ENCODE assay signal across 28 cellular contexts in genomic region chr1:51686450-51686849, GRCh38.
DNase-seq lines count a peak whose midpoint lies in the region; ATAC-seq and TF ChIP-seq lines count a peak whose summit lies in the region.
"Had no signal": no experiment of that assay in that cellular context is flagged by ENCODE, and none has a peak within 500 bp of the region (broad histone marks: within the 10 kb centered on the region; RNA-seq: fewer than 3 reads in every experiment).

No MANE protein-coding gene starts in this region.

- intact Hi-C loops in esophagus squamous epithelium (cut with DNase I), result no loop called here

- H3K4ac ChIP-seq in trophoblast cell (ENCODE audit: low read depth, low read length), result peak overlapping the region; percentile 24

- peak overlapping the region; percentile 46 for H2BK12ac ChIP-seq in trophoblast cell (ENCODE audit: low read length)

- no peak overlapping the region for H3K4me3 Mint-ChIP-seq in activated naive CD8-positive, alpha-beta T cell treated with anti-CD3 and anti-CD28 coated beads, Interleukin-2, amount 10 ng/mL, durations not matched to agents 7 days and 5 days
- no peak overlapping the region for H3K4me3 Mint-ChIP-seq in activated naive CD8-positive, alpha-beta T cell treated with anti-CD3 and anti-CD28 coated beads for 36 hours
- H3K4me3 Mint-ChIP-seq: activated CD8-positive, alpha-beta memory T cell treated with anti-CD3 and anti-CD28 coated beads, Interleukin-2, amount 10 ng/mL, durations not matched to agents 7 days and 5 days; CD4-positive, alpha-beta T cell; dendritic cell treated with granulocyte-macrophage colony-stimulating factor and Interleukin-4, amounts not matched to agents 40 ng/mL and 50 ng/mL, for 4 days; H9; IgD-negative memory B cell; immature natural killer cell; neural progenitor cell had no signal

- no peak for TF ChIP-seq POLR2A in esophagus squamous epithelium (IDR thresholded peaks at IDR 0.05)

- H3K36me3 Mint-ChIP-seq in activated naive CD8-positive, alpha-beta T cell treated with anti-CD3 and anti-CD28 coated beads, Interleukin-2, amount 10 ng/mL, durations not matched to agents 7 days and 5 days, result no peaks in the 10 kb centered on the region
- H3K36me3 Mint-ChIP-seq in activated naive CD8-positive, alpha-beta T cell treated with anti-CD3 and anti-CD28 coated beads for 36 hours, result no peaks in the 10 kb centered on the region
- H3K36me3 Mint-ChIP-seq: activated CD8-positive, alpha-beta memory T cell treated with anti-CD3 and anti-CD28 coated beads, Interleukin-2, amount 10 ng/mL, durations not matched to agents 7 days and 5 days; IgD-negative memory B cell; immature natural killer cell; neural progenitor cell had no signal

- H3K27ac ChIP-seq in trophoblast cell (ENCODE audit: low read depth, low read length) (peak overlapping the region; percentile 2), esophagus squamous epithelium (no peak overlapping the region)
- H3K27ac ChIP-seq: cardiac muscle cell, hepatocyte, lower lobe of right lung, neural progenitor cell, thyroid gland had no signal

- no peak overlapping the region for H3K9ac ChIP-seq in trophoblast cell (ENCODE audit: low read length)
- H3K9ac ChIP-seq: neural progenitor cell had no signal

- no CpG with 5 or more reads among the region's 2 CpGs for WGBS in trophoblast cell (ENCODE audit: extremely low coverage, insufficient coverage, insufficient read length)
- WGBS in esophagus squamous epithelium, 2 donors, result 17 to 18% methylated on average over 1 to 2 of the region's 2 CpGs

- peak overlapping the region; percentile 6 for H3K18ac ChIP-seq in trophoblast cell (ENCODE audit: low read length)

- H3K9me3 Mint-ChIP-seq in activated naive CD8-positive, alpha-beta T cell treated with anti-CD3 and anti-CD28 coated beads, Interleukin-2, amount 10 ng/mL, durations not matched to agents 7 days and 5 days, result no peaks in the 10 kb centered on the region
- no peaks in the 10 kb centered on the region for H3K9me3 Mint-ChIP-seq in activated naive CD8-positive, alpha-beta T cell treated with anti-CD3 and anti-CD28 coated beads for 36 hours
- H3K9me3 Mint-ChIP-seq: CD4-positive, alpha-beta T cell; dendritic cell treated with granulocyte-macrophage colony-stimulating factor and Interleukin-4, amounts not matched to agents 40 ng/mL and 50 ng/mL, for 4 days; H9; IgD-negative memory B cell; immature natural killer cell; neural progenitor cell had no signal

- H2AFZ ChIP-seq in trophoblast cell (ENCODE audit: insufficient read depth, low read length, poor library complexity), result no peak overlapping the region
- H2AFZ ChIP-seq: hepatocyte, neural progenitor cell had no signal

- peak overlapping the region; percentile 44 for H3K27ac Mint-ChIP-seq in activated naive CD8-positive, alpha-beta T cell treated with anti-CD3 and anti-CD28 coated beads, Interleukin-2, amount 10 ng/mL, durations not matched to agents 7 days and 5 days
- H3K27ac Mint-ChIP-seq in activated naive CD8-positive, alpha-beta T cell treated with anti-CD3 and anti-CD28 coated beads for 36 hours, result no peak overlapping the region
- H3K27ac Mint-ChIP-seq: activated CD8-positive, alpha-beta memory T cell treated with anti-CD3 and anti-CD28 coated beads, Interleukin-2, amount 10 ng/mL, durations not matched to agents 7 days and 5 days; CD4-positive, alpha-beta T cell; dendritic cell treated with granulocyte-macrophage colony-stimulating factor and Interleukin-4, amounts not matched to agents 40 ng/mL and 50 ng/mL, for 4 days; H9; immature natural killer cell; neural progenitor cell had no signal

- TF ChIP-seq CTCF in epithelial cell of esophagus (IDR thresholded peaks at IDR 0.05; ENCODE audit: insufficient read depth, low read depth, low read length, missing control alignments) (no peak), esophagus squamous epithelium (IDR thresholded peaks at IDR 0.05) (no peak)

- no peak overlapping the region for H3K4me2 ChIP-seq in trophoblast cell (ENCODE audit: low read length)
- H3K4me2 ChIP-seq: hepatocyte, neural progenitor cell had no signal

- no peak overlapping the region for H3K14ac ChIP-seq in trophoblast cell (ENCODE audit: low read length)

- no peak overlapping the region for H2BK5ac ChIP-seq in trophoblast cell (ENCODE audit: low read depth, low read length, poor library complexity)

- H3K4me1 Mint-ChIP-seq in activated naive CD8-positive, alpha-beta T cell treated with anti-CD3 and anti-CD28 coated beads, Interleukin-2, amount 10 ng/mL, durations not matched to agents 7 days and 5 days, result peaks cover 3% of the 10 kb centered on the region
- H3K4me1 Mint-ChIP-seq in activated naive CD8-positive, alpha-beta T cell treated with anti-CD3 and anti-CD28 coated beads for 36 hours, result peaks cover 11% of the 10 kb centered on the region

- H4K8ac ChIP-seq in trophoblast cell (ENCODE audit: low read depth, low read length), result no peak overlapping the region

- H3K27me3 Mint-ChIP-seq in activated naive CD8-positive, alpha-beta T cell treated with anti-CD3 and anti-CD28 coated beads, Interleukin-2, amount 10 ng/mL, durations not matched to agents 7 days and 5 days, result no peaks in the 10 kb centered on the region
- H3K27me3 Mint-ChIP-seq in activated naive CD8-positive, alpha-beta T cell treated with anti-CD3 and anti-CD28 coated beads for 36 hours, result no peaks in the 10 kb centered on the region
- H3K27me3 Mint-ChIP-seq: activated CD8-positive, alpha-beta memory T cell treated with anti-CD3 and anti-CD28 coated beads, Interleukin-2, amount 10 ng/mL, durations not matched to agents 7 days and 5 days; CD4-positive, alpha-beta T cell; dendritic cell treated with granulocyte-macrophage colony-stimulating factor and Interleukin-4, amounts not matched to agents 40 ng/mL and 50 ng/mL, for 4 days; IgD-negative memory B cell had no signal

- no peak overlapping the region for H4K12ac ChIP-seq in trophoblast cell (ENCODE audit: low read depth, low read length)

- H3K27me3 ChIP-seq in trophoblast cell (ENCODE audit: insufficient read depth, low read length) (no peaks in the 10 kb centered on the region), esophagus squamous epithelium (no peaks in the 10 kb centered on the region)
- H3K27me3 ChIP-seq: cardiac muscle cell, hepatocyte, neural progenitor cell, thyroid gland had no signal

- H3K79me1 ChIP-seq in trophoblast cell (ENCODE audit: low read length), result peaks cover 8% of the 10 kb centered on the region

- H3K4me3 ChIP-seq in epithelial cell of esophagus (ENCODE audit: low read length) (no peak overlapping the region), trophoblast cell (ENCODE audit: low read depth, low read length) (no peak overlapping the region), esophagus squamous epithelium (no peak overlapping the region)
- H3K4me3 ChIP-seq: cardiac muscle cell, hepatocyte, lower lobe of right lung, neural progenitor cell, thyroid gland had no signal

- H2AK5ac ChIP-seq in trophoblast cell (ENCODE audit: low read length), result no peak overlapping the region

- POLR2A ChIA-PET in activated naive CD8-positive, alpha-beta T cell treated with anti-CD3 and anti-CD28 coated beads, Interleukin-2, amount 10 ng/mL, durations not matched to agents 7 days and 5 days (lab: Charles Lee), result no interaction called here

- H3K79me2 ChIP-seq in trophoblast cell (ENCODE audit: control insufficient read depth, insufficient read depth, low read length, poor library complexity), result peaks cover 7% of the 10 kb centered on the region

- H3K23ac ChIP-seq in trophoblast cell (ENCODE audit: low read length), result peak overlapping the region; percentile 14

- no peak overlapping the region for H4K91ac ChIP-seq in trophoblast cell (ENCODE audit: low read depth, low read length)

- H3K4me1 ChIP-seq in trophoblast cell (ENCODE audit: control insufficient read depth in 1 of 2, insufficient read depth in 2 of 2, low read length in 2 of 2), result peaks cover 2 to 11% of the 10 kb centered on the region in 2 experiments
- H3K4me1 ChIP-seq in esophagus squamous epithelium, result peaks cover 0 to 16% (median 0%) of the 10 kb centered on the region in 3 donors
- H3K4me1 ChIP-seq: neural progenitor cell had no signal

- H3K9me3 ChIP-seq in trophoblast cell (ENCODE audit: insufficient read depth, low read depth, low read length) (no peaks in the 10 kb centered on the region), esophagus squamous epithelium (no peaks in the 10 kb centered on the region)
- H3K9me3 ChIP-seq: lower lobe of right lung, thyroid gland had no signal

- H3K36me3 ChIP-seq in trophoblast cell (ENCODE audit: control insufficient read depth in 1 of 2, insufficient read depth in 2 of 2, low read length in 2 of 2) (peaks cover 0 to 2% of the 10 kb centered on the region in 2 experiments), esophagus squamous epithelium (no peaks in the 10 kb centered on the region)
- H3K36me3 ChIP-seq: cardiac muscle cell, lower lobe of right lung, neural progenitor cell, thyroid gland had no signal

- peak overlapping the region; percentile 4 for H2BK120ac ChIP-seq in trophoblast cell (ENCODE audit: insufficient read depth, low read length, poor library complexity)

- no peak for DNase-seq in activated naive CD8-positive, alpha-beta T cell treated with anti-CD3 and anti-CD28 coated beads, Interleukin-2, amount 10 ng/mL, durations not matched to agents 7 days and 5 days
- DNase-seq in activated naive CD8-positive, alpha-beta T cell treated with anti-CD3 and anti-CD28 coated beads for 36 hours, result no peak
- peak; percentile 38 for DNase-seq in M059J (ENCODE audit: low read depth)
- DNase-seq in epithelial cell of esophagus (ENCODE audit: low read depth), result peak; percentile 95
- DNase-seq in trophoblast cell, result no peak
- no peak for DNase-seq in NCI-H2029 treated with DMSO at 0.1 percent for 48 hours (lab: John Stamatoyannopoulos, UW)
- DNase-seq in esophagus squamous epithelium (lab: John Stamatoyannopoulos, UW), result no peak
- DNase-seq: activated CD4-positive, CD25-positive, alpha-beta regulatory T cell; activated CD8-positive, alpha-beta memory T cell treated with anti-CD3 and anti-CD28 coated beads, Interleukin-2, amount 10 ng/mL, durations not matched to agents 7 days and 5 days; CD4-positive, alpha-beta T cell; DMS 273 treated with DMSO at 0.1 percent for 48 hours; GDM1; H9; immature natural killer cell; lower lobe of right lung; NCI-H146; NCI-H2171 treated with DMSO at 0.1 percent for 48 hours; NCI-H526 treated with DMSO at 0.1 percent for 48 hours; stimulated activated CD4-positive, alpha-beta T cell treated with anti-CD3 and anti-CD28 coated beads, Interleukin-2, amount 100 ng/mL, for 48 hours; stimulated activated naive CD4-positive, alpha-beta T cell; T-helper 9 cell; thyroid gland had no signal

- no peak for ATAC-seq in activated naive CD8-positive, alpha-beta T cell treated with anti-CD3 and anti-CD28 coated beads, Interleukin-2, amount 10 ng/mL, durations not matched to agents 7 days and 5 days (ENCODE audit: low read depth)
- no peak for ATAC-seq in HG02798 (IDR thresholded peaks at IDR 0.05; ENCODE audit: poor library complexity, unreplicated experiment)
- ATAC-seq: activated CD8-positive, alpha-beta memory T cell treated with anti-CD3 and anti-CD28 coated beads, Interleukin-2, amount 10 ng/mL, durations not matched to agents 7 days and 5 days; lower lobe of right lung had no signal

Comparison
In these comparisons a context has a peak if more than half of its experiments do, and no peak if none do; other contexts are left out.
1. DNase-seq: peak in M059J (single experiment) and epithelial cell of esophagus (single experiment); none in activated naive CD8-positive, alpha-beta T cell treated with anti-CD3 and anti-CD28 coated beads, Interleukin-2, amount 10 ng/mL, durations not matched to agents 7 days and 5 days (single experiment), activated naive CD8-positive, alpha-beta T cell treated with anti-CD3 and anti-CD28 coated beads for 36 hours (single experiment), trophoblast cell (0 of 2), NCI-H2029 treated with DMSO at 0.1 percent for 48 hours (single experiment) and esophagus squamous epithelium (single experiment).